In the genomic region with DNA sequence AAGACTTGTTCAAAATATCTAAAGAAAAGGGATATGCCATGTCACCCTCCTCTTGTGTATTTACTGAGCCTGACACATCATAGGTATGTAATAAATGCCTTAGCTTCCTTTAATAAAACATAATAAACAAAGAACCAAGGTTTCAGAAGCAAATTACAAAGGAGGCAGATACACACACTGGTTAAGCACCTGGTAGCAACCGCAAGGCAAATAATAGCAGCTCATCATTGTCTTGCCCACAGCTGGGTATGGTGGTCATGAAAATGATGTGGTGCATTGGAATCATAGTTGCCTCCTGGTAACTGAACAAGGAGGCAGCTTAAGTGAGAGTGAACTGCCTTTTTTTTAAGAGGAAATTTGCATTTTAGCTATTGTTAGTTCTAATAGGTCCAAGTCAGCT, we compare ENCODE assay signal across 25 cellular contexts. TPM values are rescaled to one million over a fixed set of nuclear protein-coding genes. Genes with fewer than 3 reads are reported as not detected.
DNase-seq lines count a peak whose midpoint lies in the region; TF ChIP-seq lines count a peak whose summit lies in the region.
"Had no signal": no experiment of that assay in that cellular context is flagged by ENCODE, and none has a peak within 500 bp of the region (broad histone marks: within the 10 kb centered on the region; RNA-seq: fewer than 3 reads in every experiment).

No MANE protein-coding gene starts in this region.

- H3K27ac ChIP-seq in Karpas-422 (ENCODE audit: low read length) (peak overlapping the region; percentile 94), SU-DHL-6 (ENCODE audit: low read depth, low read length) (peak overlapping the region; percentile 89), stomach (no peak overlapping the region)
- H3K27ac ChIP-seq: PC-9, SJCRH30 had no signal

- H3K27me3 ChIP-seq in Karpas-422 (ENCODE audit: low read length) (no peaks in the 10 kb centered on the region), SU-DHL-6 (ENCODE audit: low read length) (no peaks in the 10 kb centered on the region), stomach (no peaks in the 10 kb centered on the region)
- H3K27me3 ChIP-seq: SJCRH30 had no signal

- H2AFZ ChIP-seq in Karpas-422 (ENCODE audit: low read length): 0 out of 2 replicates have a peak overlapping the region, but pooled peaks have one; percentile 16
- no peak overlapping the region for H2AFZ ChIP-seq in SU-DHL-6 (ENCODE audit: low read depth, low read length, severe bottlenecking)
- H2AFZ ChIP-seq: GM23338, PC-9 had no signal

- H3K9me2 ChIP-seq in Karpas-422 (replicated peaks; ENCODE audit: insufficient read depth, low read length) (no peaks in the 10 kb centered on the region), SU-DHL-6 (replicated peaks; ENCODE audit: insufficient read depth, low read length) (no peaks in the 10 kb centered on the region)

- TF ChIP-seq POLR2A in stomach (IDR thresholded peaks at IDR 0.05): no peak

- H3F3A ChIP-seq in SU-DHL-6 (ENCODE audit: insufficient read depth): no peaks in the 10 kb centered on the region

- H3K36me3 ChIP-seq in Karpas-422 (ENCODE audit: insufficient read depth, low read length) (no peaks in the 10 kb centered on the region; the same call in 1 of the 2 replicates), SU-DHL-6 (ENCODE audit: low read length) (no peaks in the 10 kb centered on the region), stomach (no peaks in the 10 kb centered on the region)
- H3K36me3 ChIP-seq: SJCRH30 had no signal

- H3K79me2 ChIP-seq in Karpas-422 (ENCODE audit: low read length) (no peaks in the 10 kb centered on the region), SU-DHL-6 (ENCODE audit: insufficient read depth, low read length) (no peaks in the 10 kb centered on the region)

- H3K4me2 ChIP-seq in Karpas-422 (ENCODE audit: low read depth, low read length, poor library complexity, severe bottlenecking) (peak overlapping the region; percentile 80), SU-DHL-6 (ENCODE audit: low read depth, low read length, poor library complexity, severe bottlenecking) (peak overlapping the region; percentile 69)
- H3K4me2 ChIP-seq: GM23338, PC-9 had no signal

- H3K9ac ChIP-seq in Karpas-422 (ENCODE audit: low read length): peak overlapping the region; percentile 36
- H3K9ac ChIP-seq in SU-DHL-6 (ENCODE audit: low read length): 0 out of 2 replicates have a peak overlapping the region, but pooled peaks have one; percentile 6

- TF ChIP-seq CTCF in SU-DHL-6 (IDR thresholded peaks at IDR 0.05; ENCODE audit: insufficient read depth, low read length, poor library complexity, severe bottlenecking) (no peak), stomach (IDR thresholded peaks at IDR 0.05) (no peak)

- peak overlapping the region; percentile 20; the same call in 1 of the 2 replicates for H3K4me3 ChIP-seq in Karpas-422 (ENCODE audit: low read length)
- H3K4me3 ChIP-seq in SU-DHL-6 (ENCODE audit: insufficient read depth, low read length, poor library complexity, severe bottlenecking): no peak overlapping the region
- no peak overlapping the region for H3K4me3 ChIP-seq in stomach
- H3K4me3 ChIP-seq: GM23338, PC-9, SJCRH30 had no signal

- WGBS in stomach, 5 donors: 84 to 98% (median 92%) methylated on average over 1 of the region's 1 CpG

- H4K20me1 ChIP-seq in Karpas-422 (ENCODE audit: insufficient read depth, low read depth, low read length) (no peaks in the 10 kb centered on the region), SU-DHL-6 (ENCODE audit: low read depth, low read length) (no peaks in the 10 kb centered on the region)

- H3K9me3 ChIP-seq in Karpas-422 (ENCODE audit: low read length) (no peaks in the 10 kb centered on the region), SU-DHL-6 (ENCODE audit: insufficient read depth, low read length) (no peaks in the 10 kb centered on the region), stomach (peaks cover 0 to 8% (median 3%) of the 10 kb centered on the region in 4 donors)
- H3K9me3 ChIP-seq: SJCRH30 had no signal

- H3K4me1 ChIP-seq in Karpas-422 (ENCODE audit: low read length) (peaks cover 41% of the 10 kb centered on the region), stomach (no peaks in the 10 kb centered on the region)
- H3K4me1 ChIP-seq: SJCRH30 had no signal

- intact Hi-C loops in stomach (cut with DNase I; ENCODE audit: low total_unique reads): no loop called here

- no peak for TF ChIP-seq EP300 in stomach (IDR thresholded peaks at IDR 0.05)

- DNase-seq in COLO668 (lab: John Stamatoyannopoulos, UW; ENCODE audit: unreplicated experiment) (peak; percentile 71), Karpas-422 (peak; percentile 91), NCI-H526 treated with DMSO at 0.1 percent for 48 hours (lab: John Stamatoyannopoulos, UW) (peak; percentile 94), HCEC 1CT (no peak), stomach (no peak), NCI-H1105 treated with DMSO at 0.1 percent for 48 hours (lab: John Stamatoyannopoulos, UW) (no peak)
- DNase-seq: DMS53, GDM1, H9, HFFc6, KG1, MV-4-11, NCI-H1694 treated with DMSO at 0.1 percent for 48 hours, NCI-H2171, NCI-H226, NCI-H510A, PC-9, SJCRH30, T-cell had no signal

RNA-seq across cellular contexts. Expression of gene PAX9, which starts 39.0 kb away (rescaled TPM):
- total RNA-seq in Karpas-422 (2014; rRNA removed; shearing (Covaris generic); ENCODE audit: low replicate concordance): not detected in 2 replicates
- total RNA-seq in stomach: under 1 TPM in 1 of 5 donors, not detected in 4; 0.37 TPM
- 10 to 100 TPM in 1 of 3 donors, not detected in 2; 17.0 TPM for polyA plus RNA-seq in stomach
- total RNA-seq: A172, GM23338, H9, Right ventricle myocardium inferior, RPMI7951, SJCRH30 had no signal
- polyA plus RNA-seq: BJ had no signal

Comparison
In these comparisons a context has a peak if more than half of its experiments do, and no peak if none do; other contexts are left out.
1. DNase-seq: peak in COLO668 (single experiment), Karpas-422 (single experiment) and NCI-H526 treated with DMSO at 0.1 percent for 48 hours (single experiment); none in HCEC 1CT (single experiment), stomach (single experiment) and NCI-H1105 treated with DMSO at 0.1 percent for 48 hours (single experiment).
2. H3K27ac ChIP-seq: peak in Karpas-422 (single experiment) and SU-DHL-6 (single experiment); none in stomach (0 of 5).